Comparison of ENCODE assay signal across 1 cellular context in the genomic region with DNA sequence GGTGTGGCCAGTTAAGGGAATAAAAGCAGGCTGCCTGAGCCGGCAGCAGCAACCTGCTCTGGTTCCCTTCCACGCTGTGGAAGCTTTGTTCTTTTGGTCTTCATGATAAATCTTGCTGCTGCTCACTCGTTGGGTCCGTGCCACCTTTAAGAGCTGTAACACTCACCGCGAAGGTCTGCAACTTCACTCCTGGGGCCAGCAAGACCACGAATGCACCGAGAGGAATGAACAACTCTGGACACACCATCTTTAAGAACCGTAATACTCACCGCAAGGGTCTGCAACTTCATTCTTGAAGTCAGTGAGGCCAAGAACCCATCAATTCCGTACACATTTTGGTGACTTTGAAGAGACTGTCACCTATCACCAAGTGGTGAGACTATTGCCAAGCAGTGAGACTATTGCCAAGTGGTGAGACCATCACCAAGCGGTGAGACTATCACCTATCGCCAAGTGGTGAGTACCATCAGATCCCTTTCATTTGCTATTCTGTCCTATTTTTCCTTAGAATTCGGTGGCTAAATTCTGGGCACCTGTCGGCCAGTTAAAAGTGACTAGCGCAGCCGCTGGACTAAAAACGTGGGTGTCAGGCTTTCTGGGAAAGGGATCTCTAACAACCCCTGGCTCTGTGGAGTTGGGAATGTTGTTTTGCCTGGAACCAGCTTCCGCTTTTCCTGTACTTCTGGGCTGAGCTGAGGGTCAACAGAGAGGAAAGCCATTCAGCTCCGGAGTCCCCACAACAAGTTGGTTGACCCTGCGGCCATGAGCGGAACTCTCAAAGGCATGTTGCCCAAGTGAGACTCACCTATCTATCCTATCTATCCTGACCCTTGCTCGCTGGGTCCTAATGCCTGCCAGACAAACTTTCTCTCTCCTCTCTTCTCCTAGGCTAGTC.
TF ChIP-seq lines count a peak whose summit lies in the region.

A gene with protein sequence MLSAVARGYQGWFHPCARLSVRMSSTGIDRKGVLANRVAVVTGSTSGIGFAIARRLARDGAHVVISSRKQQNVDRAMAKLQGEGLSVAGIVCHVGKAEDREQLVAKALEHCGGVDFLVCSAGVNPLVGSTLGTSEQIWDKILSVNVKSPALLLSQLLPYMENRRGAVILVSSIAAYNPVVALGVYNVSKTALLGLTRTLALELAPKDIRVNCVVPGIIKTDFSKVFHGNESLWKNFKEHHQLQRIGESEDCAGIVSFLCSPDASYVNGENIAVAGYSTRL (plus strand): TSS at position 48 of the 895 bp plus-strand sequence. CDS start 2,501 bp downstream, outside the sequence.

TF ChIP-seq in HepG2, 621 proteins besides CTCF, POLR2A, EP300 and RAD21 (continued from another document):
- TF ChIP-seq TP53 (CRISPR knock-in tag; conservative IDR thresholded peaks at IDR 0.05) (no peak), MED1 (CRISPR knock-in tag; IDR thresholded peaks at IDR 0.05) (no peak), NRL (CRISPR knock-in tag; IDR thresholded peaks at IDR 0.05; ENCODE audit: borderline replicate concordance) (no peak), RORA (CRISPR knock-in tag; IDR thresholded peaks at IDR 0.05) (no peak), ZNF713 (CRISPR knock-in tag; IDR thresholded peaks at IDR 0.05) (peak; percentile 89), ZNF660 (CRISPR knock-in tag; IDR thresholded peaks at IDR 0.05; ENCODE audit: borderline replicate concordance, low read depth) (no peak; the same call in 1 of the 2 replicates), JUN (CRISPR knock-in tag; IDR thresholded peaks at IDR 0.05) (peak; percentile 88), ZFP1 (CRISPR knock-in tag; IDR thresholded peaks at IDR 0.05) (peak; percentile 48; the same call in 1 of the 2 replicates), ZKSCAN1 (IDR thresholded peaks at IDR 0.05; ENCODE audit: low read length) (peak; percentile 95), ZSCAN25 (CRISPR knock-in tag; IDR thresholded peaks at IDR 0.05) (peak; percentile 81), SMARCE1 (IDR thresholded peaks at IDR 0.05; ENCODE audit: borderline replicate concordance) (0 out of 2 replicates have a peak, but pooled peaks have one; percentile 7), GATA4 (IDR thresholded peaks at IDR 0.05; ENCODE audit: borderline replicate concordance, low read depth) (no peak), ZNF550 (CRISPR knock-in tag; IDR thresholded peaks at IDR 0.05; ENCODE audit: borderline replicate concordance) (no peak; the same call in none of the 2 replicates), RELA (CRISPR knock-in tag; IDR thresholded peaks at IDR 0.05) (peak; percentile 95), ZFP41 (CRISPR knock-in tag; IDR thresholded peaks at IDR 0.05; ENCODE audit: borderline replicate concordance) (peak; percentile 97; the same call in 1 of the 2 replicates), KDM6A (CRISPR knock-in tag; IDR thresholded peaks at IDR 0.05; ENCODE audit: low read depth) (no peak; the same call in 1 of the 2 replicates), HNRNPL (IDR thresholded peaks at IDR 0.05; ENCODE audit: low read depth, low read length) (peak; percentile 92), CBFB (CRISPR knock-in tag; IDR thresholded peaks at IDR 0.05) (peak; percentile 93), ARNTL (CRISPR knock-in tag; IDR thresholded peaks at IDR 0.05) (no peak), KLF9 (CRISPR knock-in tag; IDR thresholded peaks at IDR 0.05; ENCODE audit: low read depth) (peak; percentile 94)
- TF ChIP-seq, protein P1, sequence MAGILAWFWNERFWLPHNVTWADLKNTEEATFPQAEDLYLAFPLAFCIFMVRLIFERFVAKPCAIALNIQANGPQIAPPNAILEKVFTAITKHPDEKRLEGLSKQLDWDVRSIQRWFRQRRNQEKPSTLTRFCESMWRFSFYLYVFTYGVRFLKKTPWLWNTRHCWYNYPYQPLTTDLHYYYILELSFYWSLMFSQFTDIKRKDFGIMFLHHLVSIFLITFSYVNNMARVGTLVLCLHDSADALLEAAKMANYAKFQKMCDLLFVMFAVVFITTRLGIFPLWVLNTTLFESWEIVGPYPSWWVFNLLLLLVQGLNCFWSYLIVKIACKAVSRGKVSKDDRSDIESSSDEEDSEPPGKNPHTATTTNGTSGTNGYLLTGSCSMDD (CRISPR knock-in tag; IDR thresholded peaks at IDR 0.05): no peak
- TF ChIP-seq, protein P2, sequence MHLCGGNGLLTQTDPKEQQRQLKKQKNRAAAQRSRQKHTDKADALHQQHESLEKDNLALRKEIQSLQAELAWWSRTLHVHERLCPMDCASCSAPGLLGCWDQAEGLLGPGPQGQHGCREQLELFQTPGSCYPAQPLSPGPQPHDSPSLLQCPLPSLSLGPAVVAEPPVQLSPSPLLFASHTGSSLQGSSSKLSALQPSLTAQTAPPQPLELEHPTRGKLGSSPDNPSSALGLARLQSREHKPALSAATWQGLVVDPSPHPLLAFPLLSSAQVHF (CRISPR knock-in tag; IDR thresholded peaks at IDR 0.05): no peak
- TF ChIP-seq, protein P3, sequence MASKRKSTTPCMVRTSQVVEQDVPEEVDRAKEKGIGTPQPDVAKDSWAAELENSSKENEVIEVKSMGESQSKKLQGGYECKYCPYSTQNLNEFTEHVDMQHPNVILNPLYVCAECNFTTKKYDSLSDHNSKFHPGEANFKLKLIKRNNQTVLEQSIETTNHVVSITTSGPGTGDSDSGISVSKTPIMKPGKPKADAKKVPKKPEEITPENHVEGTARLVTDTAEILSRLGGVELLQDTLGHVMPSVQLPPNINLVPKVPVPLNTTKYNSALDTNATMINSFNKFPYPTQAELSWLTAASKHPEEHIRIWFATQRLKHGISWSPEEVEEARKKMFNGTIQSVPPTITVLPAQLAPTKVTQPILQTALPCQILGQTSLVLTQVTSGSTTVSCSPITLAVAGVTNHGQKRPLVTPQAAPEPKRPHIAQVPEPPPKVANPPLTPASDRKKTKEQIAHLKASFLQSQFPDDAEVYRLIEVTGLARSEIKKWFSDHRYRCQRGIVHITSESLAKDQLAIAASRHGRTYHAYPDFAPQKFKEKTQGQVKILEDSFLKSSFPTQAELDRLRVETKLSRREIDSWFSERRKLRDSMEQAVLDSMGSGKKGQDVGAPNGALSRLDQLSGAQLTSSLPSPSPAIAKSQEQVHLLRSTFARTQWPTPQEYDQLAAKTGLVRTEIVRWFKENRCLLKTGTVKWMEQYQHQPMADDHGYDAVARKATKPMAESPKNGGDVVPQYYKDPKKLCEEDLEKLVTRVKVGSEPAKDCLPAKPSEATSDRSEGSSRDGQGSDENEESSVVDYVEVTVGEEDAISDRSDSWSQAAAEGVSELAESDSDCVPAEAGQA (IDR thresholded peaks at IDR 0.05; ENCODE audit: low read depth): peak; percentile 81
- TF ChIP-seq, protein P3 (CRISPR knock-in tag; IDR thresholded peaks at IDR 0.05; ENCODE audit: borderline replicate concordance): no peak
- TF ChIP-seq, protein P4, sequence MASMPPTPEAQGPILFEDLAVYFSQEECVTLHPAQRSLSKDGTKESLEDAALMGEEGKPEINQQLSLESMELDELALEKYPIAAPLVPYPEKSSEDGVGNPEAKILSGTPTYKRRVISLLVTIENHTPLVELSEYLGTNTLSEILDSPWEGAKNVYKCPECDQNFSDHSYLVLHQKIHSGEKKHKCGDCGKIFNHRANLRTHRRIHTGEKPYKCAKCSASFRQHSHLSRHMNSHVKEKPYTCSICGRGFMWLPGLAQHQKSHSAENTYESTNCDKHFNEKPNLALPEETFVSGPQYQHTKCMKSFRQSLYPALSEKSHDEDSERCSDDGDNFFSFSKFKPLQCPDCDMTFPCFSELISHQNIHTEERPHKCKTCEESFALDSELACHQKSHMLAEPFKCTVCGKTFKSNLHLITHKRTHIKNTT (CRISPR knock-in tag; IDR thresholded peaks at IDR 0.05): no peak
- TF ChIP-seq, protein P5, sequence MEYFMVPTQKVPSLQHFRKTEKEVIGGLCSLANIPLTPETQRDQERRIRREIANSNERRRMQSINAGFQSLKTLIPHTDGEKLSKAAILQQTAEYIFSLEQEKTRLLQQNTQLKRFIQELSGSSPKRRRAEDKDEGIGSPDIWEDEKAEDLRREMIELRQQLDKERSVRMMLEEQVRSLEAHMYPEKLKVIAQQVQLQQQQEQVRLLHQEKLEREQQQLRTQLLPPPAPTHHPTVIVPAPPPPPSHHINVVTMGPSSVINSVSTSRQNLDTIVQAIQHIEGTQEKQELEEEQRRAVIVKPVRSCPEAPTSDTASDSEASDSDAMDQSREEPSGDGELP (IDR thresholded peaks at IDR 0.05; ENCODE audit: borderline replicate concordance, low read depth): no peak
- TF ChIP-seq, protein P6, sequence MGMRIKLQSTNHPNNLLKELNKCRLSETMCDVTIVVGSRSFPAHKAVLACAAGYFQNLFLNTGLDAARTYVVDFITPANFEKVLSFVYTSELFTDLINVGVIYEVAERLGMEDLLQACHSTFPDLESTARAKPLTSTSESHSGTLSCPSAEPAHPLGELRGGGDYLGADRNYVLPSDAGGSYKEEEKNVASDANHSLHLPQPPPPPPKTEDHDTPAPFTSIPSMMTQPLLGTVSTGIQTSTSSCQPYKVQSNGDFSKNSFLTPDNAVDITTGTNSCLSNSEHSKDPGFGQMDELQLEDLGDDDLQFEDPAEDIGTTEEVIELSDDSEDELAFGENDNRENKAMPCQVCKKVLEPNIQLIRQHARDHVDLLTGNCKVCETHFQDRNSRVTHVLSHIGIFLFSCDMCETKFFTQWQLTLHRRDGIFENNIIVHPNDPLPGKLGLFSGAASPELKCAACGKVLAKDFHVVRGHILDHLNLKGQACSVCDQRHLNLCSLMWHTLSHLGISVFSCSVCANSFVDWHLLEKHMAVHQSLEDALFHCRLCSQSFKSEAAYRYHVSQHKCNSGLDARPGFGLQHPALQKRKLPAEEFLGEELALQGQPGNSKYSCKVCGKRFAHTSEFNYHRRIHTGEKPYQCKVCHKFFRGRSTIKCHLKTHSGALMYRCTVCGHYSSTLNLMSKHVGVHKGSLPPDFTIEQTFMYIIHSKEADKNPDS (CRISPR knock-in tag; IDR thresholded peaks at IDR 0.05): peak; percentile 69; the same call in 1 of the 2 replicates
